Comparison of ENCODE assay signal across 2 cellular contexts in the genomic region with DNA sequence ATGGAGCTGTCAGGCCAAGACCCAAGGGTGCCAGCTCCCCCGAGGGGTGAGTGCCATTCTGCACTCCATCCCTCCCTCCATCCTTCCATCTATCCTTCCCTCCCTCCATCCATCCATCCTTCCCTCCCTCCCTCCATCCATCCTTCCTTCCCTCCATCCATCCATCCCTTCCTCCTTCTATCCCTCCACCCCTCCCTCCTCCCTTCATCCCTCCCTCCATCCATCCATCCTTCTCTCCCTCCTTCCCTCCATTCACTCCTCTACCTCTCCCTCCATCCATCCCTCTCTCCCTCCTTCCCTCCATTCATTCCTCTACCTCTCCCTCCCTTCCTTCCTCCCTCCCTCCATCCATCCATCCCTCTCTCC.
TF ChIP-seq lines count a peak whose summit lies in the region.

No MANE protein-coding gene starts in this region.

TF ChIP-seq in HepG2, 621 proteins besides CTCF, POLR2A, EP300 and RAD21 (continues in another document):
- TF ChIP-seq CHD2 (IDR thresholded peaks at IDR 0.05; ENCODE audit: low read depth, low read length) (no peak), IRX3 (CRISPR knock-in tag; IDR thresholded peaks at IDR 0.05; ENCODE audit: borderline replicate concordance, low read depth) (no peak), NFE2 (CRISPR knock-in tag; IDR thresholded peaks at IDR 0.05) (no peak), ZNF350 (CRISPR knock-in tag; IDR thresholded peaks at IDR 0.05; ENCODE audit: borderline replicate concordance, low read depth) (no peak), ZNF317 (CRISPR knock-in tag; IDR thresholded peaks at IDR 0.05) (no peak), ZNF30 (CRISPR knock-in tag; IDR thresholded peaks at IDR 0.05) (no peak), GZF1 (CRISPR knock-in tag; IDR thresholded peaks at IDR 0.05) (no peak), CREB1 (IDR thresholded peaks at IDR 0.05) (no peak), CREB1 (CRISPR knock-in tag; IDR thresholded peaks at IDR 0.05) (no peak), ZNF749 (CRISPR knock-in tag; IDR thresholded peaks at IDR 0.05; ENCODE audit: borderline replicate concordance) (no peak), MAFG (CRISPR knock-in tag; IDR thresholded peaks at IDR 0.05) (no peak), ZFP90 (CRISPR knock-in tag; IDR thresholded peaks at IDR 0.05; ENCODE audit: borderline replicate concordance) (no peak), PCBP2 (optimal IDR thresholded peaks at IDR 0.05; ENCODE audit: low read depth, low read length, poor library complexity, severe bottlenecking) (peak; percentile 96), NONO (IDR thresholded peaks at IDR 0.05) (0 out of 2 replicates have a peak, but pooled peaks have one; percentile 13), NONO (CRISPR knock-in tag; conservative IDR thresholded peaks at IDR 0.05) (no peak), MTA1 (CRISPR knock-in tag; IDR thresholded peaks at IDR 0.05; ENCODE audit: borderline replicate concordance) (no peak), STAG1 (CRISPR knock-in tag; IDR thresholded peaks at IDR 0.05) (no peak)
- TF ChIP-seq, protein P1, sequence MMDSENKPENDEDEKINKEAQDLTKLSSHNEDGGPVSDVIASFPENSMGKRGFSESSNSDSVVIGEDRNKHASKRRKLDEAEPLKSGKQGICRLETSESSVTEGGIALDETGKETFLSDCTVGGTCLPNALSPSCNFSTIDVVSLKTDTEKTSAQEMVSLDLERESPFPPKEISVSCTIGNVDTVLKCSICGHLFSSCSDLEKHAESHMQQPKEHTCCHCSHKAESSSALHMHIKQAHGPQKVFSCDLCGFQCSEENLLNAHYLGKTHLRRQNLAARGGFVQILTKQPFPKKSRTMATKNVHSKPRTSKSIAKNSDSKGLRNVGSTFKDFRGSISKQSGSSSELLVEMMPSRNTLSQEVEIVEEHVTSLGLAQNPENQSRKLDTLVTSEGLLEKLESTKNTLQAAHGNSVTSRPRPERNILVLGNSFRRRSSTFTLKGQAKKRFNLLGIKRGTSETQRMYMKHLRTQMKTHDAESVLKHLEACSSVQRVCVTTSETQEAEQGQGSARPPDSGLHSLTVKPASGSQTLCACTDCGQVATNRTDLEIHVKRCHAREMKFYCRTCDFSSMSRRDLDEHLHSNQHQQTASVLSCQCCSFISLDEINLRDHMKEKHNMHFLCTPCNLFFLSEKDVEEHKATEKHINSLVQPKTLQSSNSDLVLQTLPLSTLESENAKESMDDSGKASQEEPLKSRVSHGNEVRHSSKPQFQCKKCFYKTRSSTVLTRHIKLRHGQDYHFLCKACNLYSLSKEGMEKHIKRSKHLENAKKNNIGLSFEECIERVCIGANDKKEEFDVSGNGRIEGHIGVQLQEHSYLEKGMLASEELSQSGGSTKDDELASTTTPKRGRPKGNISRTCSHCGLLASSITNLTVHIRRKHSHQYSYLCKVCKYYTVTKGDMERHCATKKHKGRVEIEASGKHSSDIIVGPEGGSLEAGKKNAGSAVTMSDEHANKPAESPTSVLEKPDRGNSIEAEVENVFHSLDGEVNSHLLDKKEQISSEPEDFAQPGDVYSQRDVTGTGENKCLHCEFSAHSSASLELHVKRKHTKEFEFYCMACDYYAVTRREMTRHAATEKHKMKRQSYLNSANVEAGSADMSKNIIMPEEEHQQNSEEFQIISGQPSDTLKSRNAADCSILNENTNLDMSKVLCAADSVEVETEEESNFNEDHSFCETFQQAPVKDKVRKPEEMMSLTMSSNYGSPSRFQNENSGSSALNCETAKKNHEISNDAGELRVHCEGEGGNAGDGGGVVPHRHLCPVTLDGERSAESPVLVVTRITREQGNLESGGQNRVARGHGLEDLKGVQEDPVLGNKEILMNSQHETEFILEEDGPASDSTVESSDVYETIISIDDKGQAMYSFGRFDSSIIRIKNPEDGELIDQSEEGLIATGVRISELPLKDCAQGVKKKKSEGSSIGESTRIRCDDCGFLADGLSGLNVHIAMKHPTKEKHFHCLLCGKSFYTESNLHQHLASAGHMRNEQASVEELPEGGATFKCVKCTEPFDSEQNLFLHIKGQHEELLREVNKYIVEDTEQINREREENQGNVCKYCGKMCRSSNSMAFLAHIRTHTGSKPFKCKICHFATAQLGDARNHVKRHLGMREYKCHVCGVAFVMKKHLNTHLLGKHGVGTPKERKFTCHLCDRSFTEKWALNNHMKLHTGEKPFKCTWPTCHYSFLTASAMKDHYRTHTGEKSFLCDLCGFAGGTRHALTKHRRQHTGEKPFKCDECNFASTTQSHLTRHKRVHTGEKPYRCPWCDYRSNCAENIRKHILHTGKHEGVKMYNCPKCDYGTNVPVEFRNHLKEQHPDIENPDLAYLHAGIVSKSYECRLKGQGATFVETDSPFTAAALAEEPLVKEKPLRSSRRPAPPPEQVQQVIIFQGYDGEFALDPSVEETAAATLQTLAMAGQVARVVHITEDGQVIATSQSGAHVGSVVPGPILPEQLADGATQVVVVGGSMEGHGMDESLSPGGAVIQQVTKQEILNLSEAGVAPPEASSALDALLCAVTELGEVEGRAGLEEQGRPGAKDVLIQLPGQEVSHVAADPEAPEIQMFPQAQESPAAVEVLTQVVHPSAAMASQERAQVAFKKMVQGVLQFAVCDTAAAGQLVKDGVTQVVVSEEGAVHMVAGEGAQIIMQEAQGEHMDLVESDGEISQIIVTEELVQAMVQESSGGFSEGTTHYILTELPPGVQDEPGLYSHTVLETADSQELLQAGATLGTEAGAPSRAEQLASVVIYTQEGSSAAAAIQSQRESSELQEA (CRISPR knock-in tag; IDR thresholded peaks at IDR 0.05; ENCODE audit: not compliant biosample characterization): no peak
- TF ChIP-seq, protein P2, sequence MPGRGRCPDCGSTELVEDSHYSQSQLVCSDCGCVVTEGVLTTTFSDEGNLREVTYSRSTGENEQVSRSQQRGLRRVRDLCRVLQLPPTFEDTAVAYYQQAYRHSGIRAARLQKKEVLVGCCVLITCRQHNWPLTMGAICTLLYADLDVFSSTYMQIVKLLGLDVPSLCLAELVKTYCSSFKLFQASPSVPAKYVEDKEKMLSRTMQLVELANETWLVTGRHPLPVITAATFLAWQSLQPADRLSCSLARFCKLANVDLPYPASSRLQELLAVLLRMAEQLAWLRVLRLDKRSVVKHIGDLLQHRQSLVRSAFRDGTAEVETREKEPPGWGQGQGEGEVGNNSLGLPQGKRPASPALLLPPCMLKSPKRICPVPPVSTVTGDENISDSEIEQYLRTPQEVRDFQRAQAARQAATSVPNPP (CRISPR knock-in tag; IDR thresholded peaks at IDR 0.05): no peak

TF ChIP-seq in H1, 55 proteins besides CTCF, POLR2A, EP300 and RAD21:
- TF ChIP-seq, protein P3, sequence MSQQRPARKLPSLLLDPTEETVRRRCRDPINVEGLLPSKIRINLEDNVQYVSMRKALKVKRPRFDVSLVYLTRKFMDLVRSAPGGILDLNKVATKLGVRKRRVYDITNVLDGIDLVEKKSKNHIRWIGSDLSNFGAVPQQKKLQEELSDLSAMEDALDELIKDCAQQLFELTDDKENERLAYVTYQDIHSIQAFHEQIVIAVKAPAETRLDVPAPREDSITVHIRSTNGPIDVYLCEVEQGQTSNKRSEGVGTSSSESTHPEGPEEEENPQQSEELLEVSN (IDR thresholded peaks at IDR 0.05): no peak
TF ChIP-seq in H1: peak in this region for 0.
